9 cellular contexts compared by ENCODE assay signal in genomic region chr12:32947203-32947795, GRCh38. TPM values are rescaled to one million over a fixed set of nuclear protein-coding genes. Genes with fewer than 3 reads are reported as not detected.
DNase-seq lines count a peak whose midpoint lies in the region; ATAC-seq and TF ChIP-seq lines count a peak whose summit lies in the region.
"Had no signal": no experiment of that assay in that cellular context is flagged by ENCODE, and none has a peak within 500 bp of the region (broad histone marks: within the 10 kb centered on the region; RNA-seq: fewer than 3 reads in every experiment).

No MANE protein-coding gene starts in this region.

- H3K23ac ChIP-seq in neuronal stem cell (ENCODE audit: low read depth, low read length, poor library complexity): no peak overlapping the region

- H3K14ac ChIP-seq in neuronal stem cell (ENCODE audit: low read length): no peak overlapping the region

- ATAC-seq in HG03139 (IDR thresholded peaks at IDR 0.05; ENCODE audit: unreplicated experiment): no peak

- H2AK5ac ChIP-seq in neuronal stem cell (ENCODE audit: low read depth, low read length): no peak overlapping the region

- no peak overlapping the region for H2BK15ac ChIP-seq in neuronal stem cell (ENCODE audit: low read length)

- no peak overlapping the region for H2BK5ac ChIP-seq in neuronal stem cell (ENCODE audit: low read length)

- no CpG with 5 or more reads among the region's 3 CpGs for WGBS in neuronal stem cell (ENCODE audit: extremely low coverage in 2 of 2, insufficient read length in 2 of 2, insufficient replicate concordance in 1 of 2), 2 donors

- H3K9ac ChIP-seq in neuronal stem cell (ENCODE audit: low read depth, low read length, poor library complexity): no peak overlapping the region

- H2BK12ac ChIP-seq in neuronal stem cell (ENCODE audit: low read length): no peak overlapping the region

- H2AFZ ChIP-seq in neuronal stem cell (ENCODE audit: low read length): peak overlapping the region; percentile 87

- no peak overlapping the region for H3K4me2 ChIP-seq in neuronal stem cell (ENCODE audit: insufficient read depth, low read length, poor library complexity, severe bottlenecking)

- H3K4ac ChIP-seq in neuronal stem cell (ENCODE audit: low read length): no peak overlapping the region

- no peaks in the 10 kb centered on the region for H3K27me3 ChIP-seq in neuronal stem cell (ENCODE audit: control insufficient read depth in 3 of 3, insufficient read depth in 3 of 3, low read depth in 1 of 3, low read length in 3 of 3)

- CTCF ChIA-PET in HEK293 (lab: Yijun Ruan, JAX): interaction anchor here (0.5 to 1.8 kb wide), 7 partner anchors 84 to 1283 kb away, joined by 3 to 8 read pairs (median 3); partner anchors contain the start of gene YARS2

- POLR2A ChIA-PET in HEK293 (lab: Yijun Ruan, JAX): interaction anchor here (0.6 to 1.5 kb wide), 3 partner anchors 191 to 1075 kb away, joined by 5 to 11 read pairs (median 5); partner anchors contain the start of genes ALG10 and YARS2

- H4K8ac ChIP-seq in neuronal stem cell (ENCODE audit: low read depth, low read length): no peak overlapping the region

- H4K91ac ChIP-seq in neuronal stem cell (ENCODE audit: low read depth, low read length, poor library complexity): no peak overlapping the region

- H3K27ac ChIP-seq in HEK293 (ENCODE audit: extremely low read depth, low read depth, low read length) (no peak overlapping the region), neuronal stem cell (replicated peaks; ENCODE audit: low read length) (no peak overlapping the region)

- H3K9me3 ChIP-seq in HEK293 (ENCODE audit: control insufficient read depth, insufficient read depth, low read depth, low read length) (no peaks in the 10 kb centered on the region), neuronal stem cell (replicated peaks in 1 of 2; ENCODE audit: control insufficient read depth in 2 of 2, insufficient read depth in 1 of 2, low read depth in 1 of 2, low read length in 2 of 2) (no peaks in the 10 kb centered on the region)

- H3K36me3 ChIP-seq in HEK293 (ENCODE audit: control insufficient read depth in 2 of 2, insufficient read depth in 1 of 2, low read length in 2 of 2) (no peaks in the 10 kb centered on the region), neuronal stem cell (replicated peaks in 1 of 2; ENCODE audit: control insufficient read depth in 2 of 2, insufficient read depth in 2 of 2, low read length in 2 of 2) (no peaks in the 10 kb centered on the region)

- H3K4me3 ChIP-seq in HEK293 (ENCODE audit: low read depth, low read length) (no peak overlapping the region), neuronal stem cell (ENCODE audit: low read length in 2 of 2) (no peak overlapping the region)

- H3K18ac ChIP-seq in neuronal stem cell (ENCODE audit: low read length): no peak overlapping the region

- no peaks in the 10 kb centered on the region for H3K4me1 ChIP-seq in HEK293 (ENCODE audit: control insufficient read depth, insufficient read depth, low read length)
- no peaks in the 10 kb centered on the region for H3K4me1 ChIP-seq in neuronal stem cell (ENCODE audit: control insufficient read depth in 2 of 2, insufficient read depth in 1 of 2, low read depth in 1 of 2, low read length in 2 of 2)

- H3K79me1 ChIP-seq in neuronal stem cell (ENCODE audit: low read depth, low read length): no peaks in the 10 kb centered on the region

- DNase-seq in NCI-H2196 treated with DMSO at 0.1 percent for 48 hours (lab: John Stamatoyannopoulos, UW; ENCODE audit: unreplicated experiment) (peak; percentile 13), cerebellum (ENCODE audit: low spot score) (peak; percentile 7), neuronal stem cell (ENCODE audit: low spot score) (peak; percentile 27), NCI-H187 (lab: John Stamatoyannopoulos, UW) (no peak), DMS79 treated with DMSO at 0.1 percent for 48 hours (lab: John Stamatoyannopoulos, UW) (no peak)
- no peak for DNase-seq in central memory CD4-positive, alpha-beta T cell
- DNase-seq: activated naive CD4-positive, alpha-beta T cell had no signal

- H2BK120ac ChIP-seq in neuronal stem cell (ENCODE audit: low read depth, low read length): no peak overlapping the region

- TF ChIP-seq CTCF in HEK293 (tag by site-specific recombination; IDR thresholded peaks at IDR 0.05): 0 out of 2 replicates have a peak, but pooled peaks have one; percentile 13

TF ChIP-seq in HEK293, 187 proteins besides CTCF, POLR2A, EP300 and RAD21:
- peak; percentile 95 for TF ChIP-seq ZNF654 (tag by site-specific recombination; IDR thresholded peaks at IDR 0.05; ENCODE audit: low read depth)
- no peak for TF ChIP-seq ZNF549 (tag by site-specific recombination; IDR thresholded peaks at IDR 0.05)
TF ChIP-seq in HEK293: peak in this region for 1.

RNA-seq across cellular contexts. Expression of gene PKP2, which starts 50.7 kb away (rescaled TPM):
- total RNA-seq in cerebellum: 4.1 TPM
- polyA plus RNA-seq in neuronal stem cell (2013, experiment 1 of 2): 6.1 TPM
- polyA plus RNA-seq in neuronal stem cell (2013, experiment 2 of 2): 6.5 TPM

Comparison
In these comparisons a context has a peak if more than half of its experiments do, and no peak if none do; other contexts are left out.
1. DNase-seq: peak in NCI-H2196 treated with DMSO at 0.1 percent for 48 hours (single experiment), cerebellum (single experiment) and neuronal stem cell (single experiment); none in NCI-H187 (0 of 2), DMS79 treated with DMSO at 0.1 percent for 48 hours (single experiment) and central memory CD4-positive, alpha-beta T cell (single experiment).